Comparison of ENCODE assay signal across 8 cellular contexts in genomic region chr22:39077513-39077840, GRCh38. TPM values are rescaled to one million over a fixed set of nuclear protein-coding genes. Genes with fewer than 3 reads are reported as not detected.
DNase-seq lines count a peak whose midpoint lies in the region; ATAC-seq and TF ChIP-seq lines count a peak whose summit lies in the region.

No MANE protein-coding gene starts in this region.

- peaks cover 6 to 19% of the 10 kb centered on the region in 2 donors for H3K4me1 ChIP-seq in left lung

- intact Hi-C loops in activated CD4-positive, alpha-beta T cell treated with anti-CD3 and anti-CD28 coated beads for 36 hours (cut with DNase I, micrococcal nuclease), result loop anchor here (1.0 to 5.0 kb wide), 5 partner anchors 13 to 205 kb away; partner anchors contain the start of genes APOBEC3C (in 1 of the 2), APOBEC3F (in 1 of the 2), CBX6 (in 1 of the 2) and CBX7 (in 1 of the 2)
- intact Hi-C loops in activated T-helper 1 cell treated with anti-CD3 and anti-CD28 coated beads, Interleukin-12 subunit alpha, Interleukin-12 subunit beta, Interleukin-2, Interleukin-4 antibody, amounts not matched to agents 30 ng/mL and 10 ng/mL and 1 ng/mL, durations not matched to agents 14 hours and 24 hours and 36 hours (cut with micrococcal nuclease), result loop anchor here (1.0 to 5.0 kb wide), 3 partner anchors 13 to 40 kb away; partner anchors contain the start of gene APOBEC3F
- intact Hi-C loops in left lung (cut with DNase I), result no loop called here

- peak overlapping the region; percentile 92 for H3K27ac Mint-ChIP-seq in activated CD4-positive, alpha-beta T cell treated with anti-CD3 and anti-CD28 coated beads for 36 hours
- peak overlapping the region; percentile 93 for H3K27ac Mint-ChIP-seq in activated T-helper 1 cell treated with anti-CD3 and anti-CD28 coated beads, Interleukin-12 subunit alpha, Interleukin-12 subunit beta, Interleukin-2, Interleukin-4 antibody, amounts not matched to agents 30 ng/mL and 10 ng/mL and 1 ng/mL, durations not matched to agents 14 hours and 24 hours and 36 hours

- H3K36me3 ChIP-seq in left lung, result peaks cover 0 to 16% of the 10 kb centered on the region in 2 donors

- POLR2A ChIA-PET in activated CD4-positive, alpha-beta T cell treated with anti-CD3 and anti-CD28 coated beads for 36 hours (lab: Charles Lee), result interaction anchor here (1.2 kb wide), 1 partner anchor 36 kb away, joined by 5 read pairs; no protein-coding TSS in a partner anchor

- H3K4me3 ChIP-seq in left lung, result peak overlapping the region; percentile 27 to 58

- H3K27me3 Mint-ChIP-seq in activated CD4-positive, alpha-beta T cell treated with anti-CD3 and anti-CD28 coated beads for 36 hours, result no peaks in the 10 kb centered on the region
- H3K27me3 Mint-ChIP-seq in activated T-helper 1 cell treated with anti-CD3 and anti-CD28 coated beads, Interleukin-12 subunit alpha, Interleukin-12 subunit beta, Interleukin-2, Interleukin-4 antibody, amounts not matched to agents 30 ng/mL and 10 ng/mL and 1 ng/mL, durations not matched to agents 14 hours and 24 hours and 36 hours (ENCODE audit: insufficient read depth), result no peaks in the 10 kb centered on the region

- no peaks in the 10 kb centered on the region for H3K9me3 Mint-ChIP-seq in activated CD4-positive, alpha-beta T cell treated with anti-CD3 and anti-CD28 coated beads for 36 hours (ENCODE audit: low read depth)
- H3K9me3 Mint-ChIP-seq in activated T-helper 1 cell treated with anti-CD3 and anti-CD28 coated beads, Interleukin-12 subunit alpha, Interleukin-12 subunit beta, Interleukin-2, Interleukin-4 antibody, amounts not matched to agents 30 ng/mL and 10 ng/mL and 1 ng/mL, durations not matched to agents 14 hours and 24 hours and 36 hours, result no peaks in the 10 kb centered on the region

- CTCF ChIA-PET in activated CD4-positive, alpha-beta T cell treated with anti-CD3 and anti-CD28 coated beads for 36 hours (lab: Charles Lee), result interaction anchor here (1.8 kb wide), 1 partner anchor 11 kb away, joined by 5 read pairs; no protein-coding TSS in a partner anchor

- H3K9me3 ChIP-seq in left lung, result no peaks in the 10 kb centered on the region

- H3K4me3 Mint-ChIP-seq in activated CD4-positive, alpha-beta T cell treated with anti-CD3 and anti-CD28 coated beads for 36 hours, result peak overlapping the region; percentile 91
- H3K4me3 Mint-ChIP-seq in activated T-helper 1 cell treated with anti-CD3 and anti-CD28 coated beads, Interleukin-12 subunit alpha, Interleukin-12 subunit beta, Interleukin-2, Interleukin-4 antibody, amounts not matched to agents 30 ng/mL and 10 ng/mL and 1 ng/mL, durations not matched to agents 14 hours and 24 hours and 36 hours, result peak overlapping the region; percentile 93

- no peaks in the 10 kb centered on the region for H3K27me3 ChIP-seq in left lung

- H3K27ac ChIP-seq in left lung, result peak overlapping the region; percentile 69 to 80
- peak overlapping the region; percentile 72 for H3K27ac ChIP-seq in substantia nigra (ENCODE audit: low read depth, low read length, poor library complexity, severe bottlenecking)

- H3K36me3 Mint-ChIP-seq in activated CD4-positive, alpha-beta T cell treated with anti-CD3 and anti-CD28 coated beads for 36 hours (ENCODE audit: low read depth), result peaks cover 18% of the 10 kb centered on the region
- H3K36me3 Mint-ChIP-seq in activated T-helper 1 cell treated with anti-CD3 and anti-CD28 coated beads, Interleukin-12 subunit alpha, Interleukin-12 subunit beta, Interleukin-2, Interleukin-4 antibody, amounts not matched to agents 30 ng/mL and 10 ng/mL and 1 ng/mL, durations not matched to agents 14 hours and 24 hours and 36 hours (ENCODE audit: low read depth), result peaks cover 28% of the 10 kb centered on the region

- no peak for DNase-seq in activated CD4-positive, alpha-beta T cell treated with anti-CD3 and anti-CD28 coated beads for 36 hours
- no peak for DNase-seq in activated CD4-positive, alpha-beta T cell treated with anti-CD3 and anti-CD28 coated beads for 48 hours
- DNase-seq in activated T-helper 1 cell treated with anti-CD3 and anti-CD28 coated beads, Interleukin-12 subunit alpha, Interleukin-12 subunit beta, Interleukin-2, Interleukin-4 antibody, amounts not matched to agents 30 ng/mL and 10 ng/mL and 1 ng/mL, durations not matched to agents 14 hours and 24 hours and 36 hours (ENCODE audit: low spot score), result no peak
- no peak for DNase-seq in left lung
- no peak for DNase-seq in substantia nigra (lab: John Stamatoyannopoulos, UW)
- no peak for DNase-seq in NCI-H1930 (lab: John Stamatoyannopoulos, UW)
- no peak for DNase-seq in cortex of kidney (lab: John Stamatoyannopoulos, UW)
- no peak for DNase-seq in NCI-H2227 treated with DMSO at 0.1 percent for 48 hours (lab: John Stamatoyannopoulos, UW)

- TF ChIP-seq CTCF in left lung (IDR thresholded peaks at IDR 0.05), result no peak

- H3K4me1 Mint-ChIP-seq in activated CD4-positive, alpha-beta T cell treated with anti-CD3 and anti-CD28 coated beads for 36 hours, result peaks cover 34% of the 10 kb centered on the region
- H3K4me1 Mint-ChIP-seq in activated T-helper 1 cell treated with anti-CD3 and anti-CD28 coated beads, Interleukin-12 subunit alpha, Interleukin-12 subunit beta, Interleukin-2, Interleukin-4 antibody, amounts not matched to agents 30 ng/mL and 10 ng/mL and 1 ng/mL, durations not matched to agents 14 hours and 24 hours and 36 hours (ENCODE audit: low read depth), result peaks cover 46% of the 10 kb centered on the region

- ATAC-seq in activated CD4-positive, alpha-beta T cell treated with anti-CD3 and anti-CD28 coated beads for 36 hours, result no peak
- no peak for ATAC-seq in left lung

RNA-seq across cellular contexts. Expression of gene APOBEC3G, which starts 0.4 kb away (rescaled TPM):
- total RNA-seq in activated CD4-positive, alpha-beta T cell treated with anti-CD3 and anti-CD28 coated beads for 36 hours, result 10 to 100 TPM; 45.9 to 47.4 TPM
- total RNA-seq in activated T-helper 1 cell treated with anti-CD3 and anti-CD28 coated beads, Interleukin-12 subunit alpha, Interleukin-12 subunit beta, Interleukin-2, Interleukin-4 antibody, amounts not matched to agents 30 ng/mL and 10 ng/mL and 1 ng/mL, durations not matched to agents 14 hours and 24 hours and 36 hours, result 53.7 and 56.7 TPM in 2 replicates
- 10 to 100 TPM in 1 of 2 donors, 1 to 10 TPM in 1; 8.2 to 15.7 TPM for total RNA-seq in left lung

RNA-seq across cellular contexts. Expression of gene APOBEC3H, which starts 19.6 kb away (rescaled TPM):
- total RNA-seq in activated CD4-positive, alpha-beta T cell treated with anti-CD3 and anti-CD28 coated beads for 36 hours, result 1 to 10 TPM; 5.2 to 7.3 TPM
- 5.0 and 7.4 TPM in 2 replicates for total RNA-seq in activated T-helper 1 cell treated with anti-CD3 and anti-CD28 coated beads, Interleukin-12 subunit alpha, Interleukin-12 subunit beta, Interleukin-2, Interleukin-4 antibody, amounts not matched to agents 30 ng/mL and 10 ng/mL and 1 ng/mL, durations not matched to agents 14 hours and 24 hours and 36 hours
- 1 to 10 TPM in 1 of 2 donors, under 1 TPM in 1; 0.94 to 1.3 TPM for total RNA-seq in left lung

RNA-seq across cellular contexts. Expression of gene APOBEC3F, which starts 36.8 kb away (rescaled TPM):
- total RNA-seq in activated CD4-positive, alpha-beta T cell treated with anti-CD3 and anti-CD28 coated beads for 36 hours, result 10 to 100 TPM; 19.0 to 24.5 TPM
- total RNA-seq in activated T-helper 1 cell treated with anti-CD3 and anti-CD28 coated beads, Interleukin-12 subunit alpha, Interleukin-12 subunit beta, Interleukin-2, Interleukin-4 antibody, amounts not matched to agents 30 ng/mL and 10 ng/mL and 1 ng/mL, durations not matched to agents 14 hours and 24 hours and 36 hours, result 19.0 and 21.6 TPM in 2 replicates
- 10 to 100 TPM; 11.2 to 12.4 TPM for total RNA-seq in left lung

RNA-seq across cellular contexts. Expression of gene APOBEC3D, which starts 56.5 kb away (rescaled TPM):
- 10 to 100 TPM; 27.0 to 28.2 TPM for total RNA-seq in activated CD4-positive, alpha-beta T cell treated with anti-CD3 and anti-CD28 coated beads for 36 hours
- total RNA-seq in activated T-helper 1 cell treated with anti-CD3 and anti-CD28 coated beads, Interleukin-12 subunit alpha, Interleukin-12 subunit beta, Interleukin-2, Interleukin-4 antibody, amounts not matched to agents 30 ng/mL and 10 ng/mL and 1 ng/mL, durations not matched to agents 14 hours and 24 hours and 36 hours, result 23.6 and 26.9 TPM in 2 replicates
- 1 to 10 TPM; 3.7 to 5.5 TPM for total RNA-seq in left lung

Comparison
In these comparisons a context has a peak if more than half of its experiments do, and no peak if none do; other contexts are left out.
1. intact Hi-C loops: an anchor here in activated CD4-positive, alpha-beta T cell treated with anti-CD3 and anti-CD28 coated beads for 36 hours (1.0 to 5.0 kb wide) and activated T-helper 1 cell treated with anti-CD3 and anti-CD28 coated beads, Interleukin-12 subunit alpha, Interleukin-12 subunit beta, Interleukin-2, Interleukin-4 antibody, amounts not matched to agents 30 ng/mL and 10 ng/mL and 1 ng/mL, durations not matched to agents 14 hours and 24 hours and 36 hours (1.0 to 5.0 kb wide); none called in left lung.